Comparison of ENCODE assay signal across 13 cellular contexts in genomic region chr20:35467339-35468224, GRCh38. TPM values are rescaled to one million over a fixed set of nuclear protein-coding genes. Genes with fewer than 3 reads are reported as not detected.
DNase-seq lines count a peak whose midpoint lies in the region; FAIRE-seq and TF ChIP-seq lines count a peak whose summit lies in the region.
"Had no signal": no experiment of that assay in that cellular context is flagged by ENCODE, and none has a peak within 500 bp of the region (broad histone marks: within the 10 kb centered on the region; RNA-seq: fewer than 3 reads in every experiment).

No MANE protein-coding gene starts in this region.

- H3K36me3 Mint-ChIP-seq in nephron (ENCODE audit: low read depth) = peaks cover 65% of the 10 kb centered on the region

- H3K27me3 ChIP-seq in endothelial cell of umbilical vein (ENCODE audit: control insufficient read depth in 2 of 2, insufficient read depth in 2 of 2, low read length in 2 of 2) = no peaks in the 10 kb centered on the region

- peak overlapping the region in 1 of 3 experiments; percentile 42 for H3K4me3 Mint-ChIP-seq in nephron

- H3K27ac Mint-ChIP-seq in nephron = peak overlapping the region; percentile 67 to 93 (median 81)

- H3K9me3 ChIP-seq in endothelial cell of umbilical vein (replicated peaks; ENCODE audit: control insufficient read depth, insufficient read depth, low read length) = no peaks in the 10 kb centered on the region

- H3K9me1 ChIP-seq in endothelial cell of umbilical vein (replicated peaks; ENCODE audit: control insufficient read depth, extremely low read depth, insufficient read depth, low read length) = no peaks in the 10 kb centered on the region

- CTCF ChIA-PET in endothelial cell of umbilical vein (lab: Charles Lee) = interaction anchor here (0.7 to 1.0 kb wide), 3 partner anchors 11 to 201 kb away, joined by 3 to 5 read pairs (median 3); no protein-coding TSS in a partner anchor

- POLR2A ChIA-PET in endothelial cell of umbilical vein (lab: Charles Lee) = interaction anchor here (0.7 kb wide), 1 partner anchor 20 kb away, joined by 5 read pairs; no protein-coding TSS in a partner anchor

- no peaks in the 10 kb centered on the region for H3K9me3 Mint-ChIP-seq in nephron

- no peaks in the 10 kb centered on the region for H3K27me3 Mint-ChIP-seq in nephron (ENCODE audit: low read depth)

- peak; percentile 72 for FAIRE-seq in endothelial cell of umbilical vein (lab: Jason Lieb, UNC)
- no peak for FAIRE-seq in GM12892 (lab: Jason Lieb, UNC)

- H3K4me2 ChIP-seq in endothelial cell of umbilical vein (ENCODE audit: insufficient read depth, low read length) = no peak overlapping the region
- H3K4me2 ChIP-seq: KMS-11 had no signal

- H2AFZ ChIP-seq in endothelial cell of umbilical vein (ENCODE audit: low read depth, low read length) = no peak overlapping the region

- no peak overlapping the region for H3K4me3 ChIP-seq in endothelial cell of umbilical vein (replicated peaks in 1 of 3; ENCODE audit: insufficient read depth in 1 of 3, low read depth in 1 of 3, low read length in 3 of 3)

- peaks cover 12% of the 10 kb centered on the region for H3K4me1 ChIP-seq in endothelial cell of umbilical vein (ENCODE audit: control insufficient read depth, extremely low read depth, insufficient read depth, low read length)

- TF ChIP-seq POLR2A in endothelial cell of umbilical vein (IDR thresholded peaks at IDR 0.05; ENCODE audit: low read depth, low read length) (no peak), GM12892 (IDR thresholded peaks at IDR 0.05; ENCODE audit: low read depth, low read length) (no peak)

- H4K20me1 ChIP-seq in endothelial cell of umbilical vein (replicated peaks; ENCODE audit: control insufficient read depth, extremely low read depth, insufficient read depth, low read length) = no peaks in the 10 kb centered on the region

- intact Hi-C loops in endothelial cell of umbilical vein (cut with micrococcal nuclease) = no loop called here

- no TSS peak for BruUV-seq in endothelial cell of umbilical vein (replicated peaks; lab: Mats Ljungman, UMichigan)

- H3K9ac ChIP-seq in endothelial cell of umbilical vein (replicated peaks; ENCODE audit: extremely low read depth, insufficient read depth, low read length) = no peak overlapping the region
- H3K9ac ChIP-seq: KMS-11 had no signal

- H3K27ac ChIP-seq in C4-2B = peak overlapping the region; percentile 50
- no peak overlapping the region for H3K27ac ChIP-seq in endothelial cell of umbilical vein (ENCODE audit: insufficient read depth, low read depth, low read length)
- H3K27ac ChIP-seq: KMS-11 had no signal

- peaks cover 7 to 10% of the 10 kb centered on the region in 2 experiments for H3K36me3 ChIP-seq in endothelial cell of umbilical vein (ENCODE audit: control insufficient read depth in 2 of 2, extremely low read depth in 1 of 2, insufficient read depth in 2 of 2, low read length in 2 of 2)

- TF ChIP-seq CTCF in C4-2B (conservative IDR thresholded peaks at IDR 0.05) (no peak), endothelial cell of umbilical vein (IDR thresholded peaks at IDR 0.05; ENCODE audit: extremely low read depth in 1 of 2, insufficient read depth in 1 of 2, low read depth in 1 of 2, low read length in 2 of 2) (no peak), nephron (IDR thresholded peaks at IDR 0.05; ENCODE audit: unreplicated experiment in 3 of 3) (no peak)

- no peaks in the 10 kb centered on the region for H3K79me2 ChIP-seq in endothelial cell of umbilical vein (ENCODE audit: control insufficient read depth, insufficient read depth, low read length)

- H3K4me1 Mint-ChIP-seq in nephron = peaks cover 27% of the 10 kb centered on the region

- peak; percentile 62 for DNase-seq in HuH-7.5 (ENCODE audit: low spot score)
- peak; percentile 86 for DNase-seq in endothelial cell of umbilical vein (ENCODE audit: low read depth, low spot score)
- no peak for DNase-seq in putamen (ENCODE audit: low spot score)
- DNase-seq in NCI-H510A treated with DMSO at 0.1 percent for 48 hours (lab: John Stamatoyannopoulos, UW) = no peak
- no peak for DNase-seq in NCI-H2081 (lab: John Stamatoyannopoulos, UW)
- no peak for DNase-seq in GM12892 (ENCODE audit: insufficient read length)
- DNase-seq: activated CD4-positive, CD25-positive, alpha-beta regulatory T cell; amygdala; glutamatergic neuron; NK-92 treated with Interleukin-12 subunit alpha and Interleukin-12 subunit beta, amount 100 ng/mL, for 24 hours had no signal

- dilution Hi-C loops in endothelial cell of umbilical vein (cut with MboI; ENCODE audit: extremely low pct_ligation_motif_present, low sequenced_read_pairs) = no loop called here

TF ChIP-seq in endothelial cell of umbilical vein, 7 proteins besides CTCF, POLR2A, EP300 and RAD21:
- no peak for TF ChIP-seq MYC (IDR thresholded peaks at IDR 0.05; ENCODE audit: low read depth, low read length)
- no peak for TF ChIP-seq JUN (IDR thresholded peaks at IDR 0.05; ENCODE audit: borderline replicate concordance, insufficient read depth, insufficient read length, low read depth)
- no peak for TF ChIP-seq FOS (IDR thresholded peaks at IDR 0.05; ENCODE audit: borderline replicate concordance, insufficient read depth, low read length)
- TF ChIP-seq MAX (IDR thresholded peaks at IDR 0.05; ENCODE audit: insufficient read depth, insufficient read length) = no peak
- TF ChIP-seq GATA2 (IDR thresholded peaks at IDR 0.05; ENCODE audit: insufficient read depth, insufficient read length, low read depth, low read length) = no peak
- TF ChIP-seq POLR2AphosphoS5 (IDR thresholded peaks at IDR 0.05; ENCODE audit: insufficient read depth, low read depth, low read length) = no peak
- TF ChIP-seq EZH2 (IDR thresholded peaks at IDR 0.05; ENCODE audit: borderline replicate concordance, low read depth, low read length, severe bottlenecking) = no peak

RNA-seq across cellular contexts. Expression of gene CEP250, which starts 12.2 kb away (rescaled TPM):
- 42.0 and 58.9 TPM in 2 replicates for total RNA-seq in endothelial cell of umbilical vein
- 3.2 and 5.3 TPM in 2 replicates for polyA plus RNA-seq in endothelial cell of umbilical vein
- polyA plus RNA-seq in endothelial cell of umbilical vein (2011; cell fraction: cytosol; rRNA removed) = 10.9 and 11.7 TPM in 2 replicates
- 36.9 and 43.3 TPM in 2 replicates for polyA plus RNA-seq in endothelial cell of umbilical vein (2011; cell fraction: nucleus; rRNA removed)
- polyA plus RNA-seq in endothelial cell of umbilical vein (2012) = 23.7 and 31.8 TPM in 2 replicates
- 18.7 and 21.7 TPM in 2 replicates for polyA minus RNA-seq in endothelial cell of umbilical vein
- polyA minus RNA-seq in endothelial cell of umbilical vein (2011; cell fraction: cytosol; rRNA and poly(A)+ RNA removed) = 13.5 TPM
- polyA minus RNA-seq in endothelial cell of umbilical vein (2011; cell fraction: nucleus; rRNA and poly(A)+ RNA removed) = 19.2 and 19.6 TPM in 2 replicates
- polyA plus RNA-seq in GM12892 (2012; ENCODE audit: missing spikeins) = 18.8 TPM

RNA-seq across cellular contexts. Expression of gene GDF5, which starts 29.6 kb away (rescaled TPM):
- total RNA-seq in endothelial cell of umbilical vein = 0.18 TPM in 1 of 2 replicates, not detected in the other
- polyA plus RNA-seq in endothelial cell of umbilical vein = 0.14 and 0.21 TPM in 2 replicates
- polyA plus RNA-seq in endothelial cell of umbilical vein (2011; cell fraction: cytosol; rRNA removed) = 0.10 and 0.13 TPM in 2 replicates
- 0.10 TPM in 1 of 2 replicates, not detected in the other for polyA plus RNA-seq in endothelial cell of umbilical vein (2011; cell fraction: nucleus; rRNA removed)
- polyA plus RNA-seq in endothelial cell of umbilical vein (2012) = 0.09 TPM in 1 of 2 replicates, not detected in the other
- polyA minus RNA-seq in endothelial cell of umbilical vein = 0.13 and 0.92 TPM in 2 replicates
- polyA minus RNA-seq in endothelial cell of umbilical vein (2011; cell fraction: cytosol; rRNA and poly(A)+ RNA removed) = not detected
- polyA minus RNA-seq in endothelial cell of umbilical vein (2011; cell fraction: nucleus; rRNA and poly(A)+ RNA removed) = not detected in 2 replicates
- not detected for polyA plus RNA-seq in GM12892 (2012; ENCODE audit: missing spikeins)

RNA-seq across cellular contexts. Expression of gene UQCC1, which starts 55.8 kb away (rescaled TPM):
- 31.5 and 48.4 TPM in 2 replicates for total RNA-seq in endothelial cell of umbilical vein
- 20.0 and 21.6 TPM in 2 replicates for polyA plus RNA-seq in endothelial cell of umbilical vein
- 18.4 and 20.4 TPM in 2 replicates for polyA plus RNA-seq in endothelial cell of umbilical vein (2011; cell fraction: cytosol; rRNA removed)
- polyA plus RNA-seq in endothelial cell of umbilical vein (2011; cell fraction: nucleus; rRNA removed) = 76.3 and 86.5 TPM in 2 replicates
- polyA plus RNA-seq in endothelial cell of umbilical vein (2012) = 24.9 and 33.9 TPM in 2 replicates
- 42.0 and 57.5 TPM in 2 replicates for polyA minus RNA-seq in endothelial cell of umbilical vein
- 10.2 TPM for polyA minus RNA-seq in endothelial cell of umbilical vein (2011; cell fraction: cytosol; rRNA and poly(A)+ RNA removed)
- polyA minus RNA-seq in endothelial cell of umbilical vein (2011; cell fraction: nucleus; rRNA and poly(A)+ RNA removed) = 45.4 and 58.9 TPM in 2 replicates
- 35.7 TPM for polyA plus RNA-seq in GM12892 (2012; ENCODE audit: missing spikeins)

Comparison
In these comparisons a context has a peak if more than half of its experiments do, and no peak if none do; other contexts are left out.
1. DNase-seq: peak in HuH-7.5 (single experiment) and endothelial cell of umbilical vein (single experiment); none in putamen (single experiment), NCI-H510A treated with DMSO at 0.1 percent for 48 hours (single experiment), NCI-H2081 (0 of 2) and GM12892 (single experiment).